1 cellular context compared by ENCODE assay signal in the genomic region with DNA sequence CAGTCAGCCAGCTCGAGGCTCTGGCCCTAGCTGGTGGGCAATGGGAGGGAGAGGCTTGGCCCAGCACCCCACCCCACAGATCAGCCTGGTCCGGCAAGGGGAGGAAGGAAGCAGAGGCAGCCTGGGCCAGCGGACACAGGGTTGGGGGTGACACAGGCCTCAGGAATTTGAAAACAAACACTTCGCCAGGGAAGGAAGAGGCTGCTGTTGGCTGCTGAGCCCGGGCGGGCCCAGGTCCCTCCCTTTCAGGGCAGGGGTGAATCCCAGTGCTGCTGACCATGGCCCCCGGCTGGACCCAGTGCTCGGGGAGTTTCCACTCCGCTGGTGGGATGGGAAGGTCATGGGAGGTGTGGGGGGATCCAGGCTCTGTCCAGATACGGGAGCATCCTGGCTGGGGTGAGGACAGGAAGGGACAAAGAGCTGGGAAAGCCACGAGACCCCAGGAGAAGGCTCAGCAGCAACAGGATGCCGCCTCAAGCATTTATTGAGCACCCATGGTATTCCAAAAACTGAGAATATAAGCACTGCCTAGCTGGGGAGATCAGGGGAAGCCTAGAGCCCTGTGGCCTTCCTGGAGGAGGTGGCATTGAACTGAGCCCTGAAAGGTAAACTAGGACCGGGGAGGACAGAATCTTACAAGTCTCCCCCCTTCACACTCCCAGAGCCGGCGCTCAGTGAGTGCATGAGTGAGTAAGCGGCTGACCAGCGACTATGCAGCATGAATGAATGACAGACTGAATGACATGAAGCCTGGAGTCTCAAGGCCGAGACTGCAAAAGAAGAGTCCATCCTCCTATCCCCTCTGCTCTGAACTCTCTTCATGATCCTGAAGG.
A peak's percentile ranks its signal among the peaks of the same experiment; 100 is the strongest.
TF ChIP-seq lines count a peak whose summit lies in the region.

No MANE protein-coding gene starts in this region.

TF ChIP-seq in HepG2, 621 proteins besides CTCF, POLR2A, EP300 and RAD21 (continued from another document and continues in another):
- TF ChIP-seq ZKSCAN8 (CRISPR knock-in tag; IDR thresholded peaks at IDR 0.05; ENCODE audit: borderline replicate concordance) (peak; percentile 99), NR2C2 (CRISPR knock-in tag; IDR thresholded peaks at IDR 0.05; ENCODE audit: borderline replicate concordance) (no peak; the same call in 1 of the 2 replicates), NFKBIZ (CRISPR knock-in tag; IDR thresholded peaks at IDR 0.05) (no peak), MED13 (CRISPR knock-in tag; IDR thresholded peaks at IDR 0.05) (no peak), HMGA1 (CRISPR knock-in tag; conservative IDR thresholded peaks at IDR 0.05) (no peak), ZNF629 (CRISPR knock-in tag; conservative IDR thresholded peaks at IDR 0.05) (no peak), MAFF (IDR thresholded peaks at IDR 0.05; ENCODE audit: low read depth, low read length) (no peak), TBX2 (CRISPR knock-in tag; IDR thresholded peaks at IDR 0.05; ENCODE audit: borderline replicate concordance) (peak; percentile 88), MIXL1 (CRISPR knock-in tag; IDR thresholded peaks at IDR 0.05) (no peak), SMAD1 (CRISPR knock-in tag; IDR thresholded peaks at IDR 0.05; ENCODE audit: borderline replicate concordance, low read depth) (no peak), HNF4A (CRISPR knock-in tag; IDR thresholded peaks at IDR 0.05) (peak; percentile 58), SRF (IDR thresholded peaks at IDR 0.05; ENCODE audit: low read depth, low read length) (no peak), PITX1 (CRISPR knock-in tag; IDR thresholded peaks at IDR 0.05) (peak; percentile 78), ZSCAN30 (CRISPR knock-in tag; IDR thresholded peaks at IDR 0.05) (no peak), SALL1 (CRISPR knock-in tag; IDR thresholded peaks at IDR 0.05) (peak; percentile 88), ZNF569 (CRISPR knock-in tag; IDR thresholded peaks at IDR 0.05; ENCODE audit: borderline replicate concordance) (no peak), NRL (CRISPR knock-in tag; IDR thresholded peaks at IDR 0.05; ENCODE audit: borderline replicate concordance) (0 out of 2 replicates have a peak, but pooled peaks have one; percentile 4), MIER3 (CRISPR knock-in tag; IDR thresholded peaks at IDR 0.05; ENCODE audit: borderline replicate concordance) (0 out of 2 replicates have a peak, but pooled peaks have one; percentile 43), GLI4 (CRISPR knock-in tag; IDR thresholded peaks at IDR 0.05; ENCODE audit: borderline replicate concordance) (no peak), MAZ (IDR thresholded peaks at IDR 0.05; ENCODE audit: borderline replicate concordance, low read depth, low read length) (no peak), MAZ (CRISPR knock-in tag; IDR thresholded peaks at IDR 0.05; ENCODE audit: low read depth) (peak; percentile 54; the same call in 1 of the 2 replicates), SNAPC2 (CRISPR knock-in tag; IDR thresholded peaks at IDR 0.05) (no peak), PAX8 (CRISPR knock-in tag; IDR thresholded peaks at IDR 0.05; ENCODE audit: borderline replicate concordance) (no peak), GABPB1 (CRISPR knock-in tag; IDR thresholded peaks at IDR 0.05) (peak; percentile 69; the same call in 1 of the 2 replicates), HOXD1 (CRISPR knock-in tag; IDR thresholded peaks at IDR 0.05) (0 out of 2 replicates have a peak, but pooled peaks have one; percentile 47), TEAD3 (CRISPR knock-in tag; optimal IDR thresholded peaks at IDR 0.05; ENCODE audit: borderline replicate concordance) (peak; percentile 98), MXD4 (CRISPR knock-in tag; IDR thresholded peaks at IDR 0.05) (no peak; the same call in 1 of the 2 replicates), ONECUT2 (CRISPR knock-in tag; IDR thresholded peaks at IDR 0.05) (no peak), ATF1 (CRISPR knock-in tag; IDR thresholded peaks at IDR 0.05) (no peak), ZKSCAN5 (CRISPR knock-in tag; IDR thresholded peaks at IDR 0.05) (no peak), HOXA9 (CRISPR knock-in tag; IDR thresholded peaks at IDR 0.05; ENCODE audit: borderline replicate concordance) (no peak), KMT2B (CRISPR knock-in tag; IDR thresholded peaks at IDR 0.05) (peak; percentile 16; the same call in 1 of the 2 replicates), ZMYM2 (CRISPR knock-in tag; IDR thresholded peaks at IDR 0.05) (peak; percentile 54; the same call in 1 of the 2 replicates), RBM39 (IDR thresholded peaks at IDR 0.05; ENCODE audit: low read depth, low read length, poor library complexity, severe bottlenecking) (no peak), FOXJ3 (CRISPR knock-in tag; IDR thresholded peaks at IDR 0.05; ENCODE audit: borderline replicate concordance) (peak; percentile 24; the same call in 1 of the 2 replicates), LCORL (IDR thresholded peaks at IDR 0.05) (no peak), LCORL (CRISPR knock-in tag; IDR thresholded peaks at IDR 0.05) (peak; percentile 98), NBN (conservative IDR thresholded peaks at IDR 0.05) (no peak), POLR2AphosphoS2 (IDR thresholded peaks at IDR 0.05; ENCODE audit: low read depth, low read length) (no peak), SKI (IDR thresholded peaks at IDR 0.05; ENCODE audit: partially characterized antibody) (peak; percentile 36), POLR2AphosphoS5 (IDR thresholded peaks at IDR 0.05; ENCODE audit: low read depth, low read length) (peak; percentile 47; the same call in 1 of the 2 replicates)
- TF ChIP-seq, protein P1, sequence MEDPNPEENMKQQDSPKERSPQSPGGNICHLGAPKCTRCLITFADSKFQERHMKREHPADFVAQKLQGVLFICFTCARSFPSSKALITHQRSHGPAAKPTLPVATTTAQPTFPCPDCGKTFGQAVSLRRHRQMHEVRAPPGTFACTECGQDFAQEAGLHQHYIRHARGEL (CRISPR knock-in tag; IDR thresholded peaks at IDR 0.05), result no peak
- TF ChIP-seq, protein P2, sequence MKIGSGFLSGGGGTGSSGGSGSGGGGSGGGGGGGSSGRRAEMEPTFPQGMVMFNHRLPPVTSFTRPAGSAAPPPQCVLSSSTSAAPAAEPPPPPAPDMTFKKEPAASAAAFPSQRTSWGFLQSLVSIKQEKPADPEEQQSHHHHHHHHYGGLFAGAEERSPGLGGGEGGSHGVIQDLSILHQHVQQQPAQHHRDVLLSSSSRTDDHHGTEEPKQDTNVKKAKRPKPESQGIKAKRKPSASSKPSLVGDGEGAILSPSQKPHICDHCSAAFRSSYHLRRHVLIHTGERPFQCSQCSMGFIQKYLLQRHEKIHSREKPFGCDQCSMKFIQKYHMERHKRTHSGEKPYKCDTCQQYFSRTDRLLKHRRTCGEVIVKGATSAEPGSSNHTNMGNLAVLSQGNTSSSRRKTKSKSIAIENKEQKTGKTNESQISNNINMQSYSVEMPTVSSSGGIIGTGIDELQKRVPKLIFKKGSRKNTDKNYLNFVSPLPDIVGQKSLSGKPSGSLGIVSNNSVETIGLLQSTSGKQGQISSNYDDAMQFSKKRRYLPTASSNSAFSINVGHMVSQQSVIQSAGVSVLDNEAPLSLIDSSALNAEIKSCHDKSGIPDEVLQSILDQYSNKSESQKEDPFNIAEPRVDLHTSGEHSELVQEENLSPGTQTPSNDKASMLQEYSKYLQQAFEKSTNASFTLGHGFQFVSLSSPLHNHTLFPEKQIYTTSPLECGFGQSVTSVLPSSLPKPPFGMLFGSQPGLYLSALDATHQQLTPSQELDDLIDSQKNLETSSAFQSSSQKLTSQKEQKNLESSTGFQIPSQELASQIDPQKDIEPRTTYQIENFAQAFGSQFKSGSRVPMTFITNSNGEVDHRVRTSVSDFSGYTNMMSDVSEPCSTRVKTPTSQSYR (CRISPR knock-in tag; IDR thresholded peaks at IDR 0.05; ENCODE audit: borderline replicate concordance), result no peak
- TF ChIP-seq, protein P3, sequence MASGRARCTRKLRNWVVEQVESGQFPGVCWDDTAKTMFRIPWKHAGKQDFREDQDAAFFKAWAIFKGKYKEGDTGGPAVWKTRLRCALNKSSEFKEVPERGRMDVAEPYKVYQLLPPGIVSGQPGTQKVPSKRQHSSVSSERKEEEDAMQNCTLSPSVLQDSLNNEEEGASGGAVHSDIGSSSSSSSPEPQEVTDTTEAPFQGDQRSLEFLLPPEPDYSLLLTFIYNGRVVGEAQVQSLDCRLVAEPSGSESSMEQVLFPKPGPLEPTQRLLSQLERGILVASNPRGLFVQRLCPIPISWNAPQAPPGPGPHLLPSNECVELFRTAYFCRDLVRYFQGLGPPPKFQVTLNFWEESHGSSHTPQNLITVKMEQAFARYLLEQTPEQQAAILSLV (CRISPR knock-in tag; IDR thresholded peaks at IDR 0.05; ENCODE audit: borderline replicate concordance), result no peak; the same call in 1 of the 2 replicates
- TF ChIP-seq, protein P4, sequence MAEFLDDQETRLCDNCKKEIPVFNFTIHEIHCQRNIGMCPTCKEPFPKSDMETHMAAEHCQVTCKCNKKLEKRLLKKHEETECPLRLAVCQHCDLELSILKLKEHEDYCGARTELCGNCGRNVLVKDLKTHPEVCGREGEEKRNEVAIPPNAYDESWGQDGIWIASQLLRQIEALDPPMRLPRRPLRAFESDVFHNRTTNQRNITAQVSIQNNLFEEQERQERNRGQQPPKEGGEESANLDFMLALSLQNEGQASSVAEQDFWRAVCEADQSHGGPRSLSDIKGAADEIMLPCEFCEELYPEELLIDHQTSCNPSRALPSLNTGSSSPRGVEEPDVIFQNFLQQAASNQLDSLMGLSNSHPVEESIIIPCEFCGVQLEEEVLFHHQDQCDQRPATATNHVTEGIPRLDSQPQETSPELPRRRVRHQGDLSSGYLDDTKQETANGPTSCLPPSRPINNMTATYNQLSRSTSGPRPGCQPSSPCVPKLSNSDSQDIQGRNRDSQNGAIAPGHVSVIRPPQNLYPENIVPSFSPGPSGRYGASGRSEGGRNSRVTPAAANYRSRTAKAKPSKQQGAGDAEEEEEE (CRISPR knock-in tag; IDR thresholded peaks at IDR 0.05; ENCODE audit: borderline replicate concordance), result no peak
- TF ChIP-seq, protein P5, sequence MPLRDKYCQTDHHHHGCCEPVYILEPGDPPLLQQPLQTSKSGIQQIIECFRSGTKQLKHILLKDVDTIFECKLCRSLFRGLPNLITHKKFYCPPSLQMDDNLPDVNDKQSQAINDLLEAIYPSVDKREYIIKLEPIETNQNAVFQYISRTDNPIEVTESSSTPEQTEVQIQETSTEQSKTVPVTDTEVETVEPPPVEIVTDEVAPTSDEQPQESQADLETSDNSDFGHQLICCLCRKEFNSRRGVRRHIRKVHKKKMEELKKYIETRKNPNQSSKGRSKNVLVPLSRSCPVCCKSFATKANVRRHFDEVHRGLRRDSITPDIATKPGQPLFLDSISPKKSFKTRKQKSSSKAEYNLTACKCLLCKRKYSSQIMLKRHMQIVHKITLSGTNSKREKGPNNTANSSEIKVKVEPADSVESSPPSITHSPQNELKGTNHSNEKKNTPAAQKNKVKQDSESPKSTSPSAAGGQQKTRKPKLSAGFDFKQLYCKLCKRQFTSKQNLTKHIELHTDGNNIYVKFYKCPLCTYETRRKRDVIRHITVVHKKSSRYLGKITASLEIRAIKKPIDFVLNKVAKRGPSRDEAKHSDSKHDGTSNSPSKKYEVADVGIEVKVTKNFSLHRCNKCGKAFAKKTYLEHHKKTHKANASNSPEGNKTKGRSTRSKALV (CRISPR knock-in tag; IDR thresholded peaks at IDR 0.05), result 0 out of 2 replicates have a peak, but pooled peaks have one; percentile 50
- TF ChIP-seq, protein P6, sequence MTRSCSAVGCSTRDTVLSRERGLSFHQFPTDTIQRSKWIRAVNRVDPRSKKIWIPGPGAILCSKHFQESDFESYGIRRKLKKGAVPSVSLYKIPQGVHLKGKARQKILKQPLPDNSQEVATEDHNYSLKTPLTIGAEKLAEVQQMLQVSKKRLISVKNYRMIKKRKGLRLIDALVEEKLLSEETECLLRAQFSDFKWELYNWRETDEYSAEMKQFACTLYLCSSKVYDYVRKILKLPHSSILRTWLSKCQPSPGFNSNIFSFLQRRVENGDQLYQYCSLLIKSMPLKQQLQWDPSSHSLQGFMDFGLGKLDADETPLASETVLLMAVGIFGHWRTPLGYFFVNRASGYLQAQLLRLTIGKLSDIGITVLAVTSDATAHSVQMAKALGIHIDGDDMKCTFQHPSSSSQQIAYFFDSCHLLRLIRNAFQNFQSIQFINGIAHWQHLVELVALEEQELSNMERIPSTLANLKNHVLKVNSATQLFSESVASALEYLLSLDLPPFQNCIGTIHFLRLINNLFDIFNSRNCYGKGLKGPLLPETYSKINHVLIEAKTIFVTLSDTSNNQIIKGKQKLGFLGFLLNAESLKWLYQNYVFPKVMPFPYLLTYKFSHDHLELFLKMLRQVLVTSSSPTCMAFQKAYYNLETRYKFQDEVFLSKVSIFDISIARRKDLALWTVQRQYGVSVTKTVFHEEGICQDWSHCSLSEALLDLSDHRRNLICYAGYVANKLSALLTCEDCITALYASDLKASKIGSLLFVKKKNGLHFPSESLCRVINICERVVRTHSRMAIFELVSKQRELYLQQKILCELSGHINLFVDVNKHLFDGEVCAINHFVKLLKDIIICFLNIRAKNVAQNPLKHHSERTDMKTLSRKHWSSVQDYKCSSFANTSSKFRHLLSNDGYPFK (CRISPR knock-in tag; IDR thresholded peaks at IDR 0.05; ENCODE audit: borderline replicate concordance), result no peak
- TF ChIP-seq, protein P7, sequence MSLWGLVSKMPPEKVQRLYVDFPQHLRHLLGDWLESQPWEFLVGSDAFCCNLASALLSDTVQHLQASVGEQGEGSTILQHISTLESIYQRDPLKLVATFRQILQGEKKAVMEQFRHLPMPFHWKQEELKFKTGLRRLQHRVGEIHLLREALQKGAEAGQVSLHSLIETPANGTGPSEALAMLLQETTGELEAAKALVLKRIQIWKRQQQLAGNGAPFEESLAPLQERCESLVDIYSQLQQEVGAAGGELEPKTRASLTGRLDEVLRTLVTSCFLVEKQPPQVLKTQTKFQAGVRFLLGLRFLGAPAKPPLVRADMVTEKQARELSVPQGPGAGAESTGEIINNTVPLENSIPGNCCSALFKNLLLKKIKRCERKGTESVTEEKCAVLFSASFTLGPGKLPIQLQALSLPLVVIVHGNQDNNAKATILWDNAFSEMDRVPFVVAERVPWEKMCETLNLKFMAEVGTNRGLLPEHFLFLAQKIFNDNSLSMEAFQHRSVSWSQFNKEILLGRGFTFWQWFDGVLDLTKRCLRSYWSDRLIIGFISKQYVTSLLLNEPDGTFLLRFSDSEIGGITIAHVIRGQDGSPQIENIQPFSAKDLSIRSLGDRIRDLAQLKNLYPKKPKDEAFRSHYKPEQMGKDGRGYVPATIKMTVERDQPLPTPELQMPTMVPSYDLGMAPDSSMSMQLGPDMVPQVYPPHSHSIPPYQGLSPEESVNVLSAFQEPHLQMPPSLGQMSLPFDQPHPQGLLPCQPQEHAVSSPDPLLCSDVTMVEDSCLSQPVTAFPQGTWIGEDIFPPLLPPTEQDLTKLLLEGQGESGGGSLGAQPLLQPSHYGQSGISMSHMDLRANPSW (CRISPR knock-in tag; IDR thresholded peaks at IDR 0.05; ENCODE audit: borderline replicate concordance), result no peak
- TF ChIP-seq, protein P8, sequence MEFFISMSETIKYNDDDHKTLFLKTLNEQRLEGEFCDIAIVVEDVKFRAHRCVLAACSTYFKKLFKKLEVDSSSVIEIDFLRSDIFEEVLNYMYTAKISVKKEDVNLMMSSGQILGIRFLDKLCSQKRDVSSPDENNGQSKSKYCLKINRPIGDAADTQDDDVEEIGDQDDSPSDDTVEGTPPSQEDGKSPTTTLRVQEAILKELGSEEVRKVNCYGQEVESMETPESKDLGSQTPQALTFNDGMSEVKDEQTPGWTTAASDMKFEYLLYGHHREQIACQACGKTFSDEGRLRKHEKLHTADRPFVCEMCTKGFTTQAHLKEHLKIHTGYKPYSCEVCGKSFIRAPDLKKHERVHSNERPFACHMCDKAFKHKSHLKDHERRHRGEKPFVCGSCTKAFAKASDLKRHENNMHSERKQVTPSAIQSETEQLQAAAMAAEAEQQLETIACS (CRISPR knock-in tag; IDR thresholded peaks at IDR 0.05), result no peak
- TF ChIP-seq, protein P9, sequence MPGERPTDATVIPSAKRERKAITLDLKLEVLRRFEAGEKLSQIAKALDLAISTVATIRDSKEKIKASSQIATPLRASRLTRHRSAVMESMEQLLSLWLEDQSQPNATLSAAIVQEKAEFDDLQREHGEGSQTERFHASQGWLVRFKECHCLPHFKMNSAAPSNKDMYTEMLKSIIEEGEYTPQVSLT (CRISPR knock-in tag; IDR thresholded peaks at IDR 0.05; ENCODE audit: borderline replicate concordance, low read depth), result no peak
